ENCODE assay signal across 10 cellular contexts in the genomic region with DNA sequence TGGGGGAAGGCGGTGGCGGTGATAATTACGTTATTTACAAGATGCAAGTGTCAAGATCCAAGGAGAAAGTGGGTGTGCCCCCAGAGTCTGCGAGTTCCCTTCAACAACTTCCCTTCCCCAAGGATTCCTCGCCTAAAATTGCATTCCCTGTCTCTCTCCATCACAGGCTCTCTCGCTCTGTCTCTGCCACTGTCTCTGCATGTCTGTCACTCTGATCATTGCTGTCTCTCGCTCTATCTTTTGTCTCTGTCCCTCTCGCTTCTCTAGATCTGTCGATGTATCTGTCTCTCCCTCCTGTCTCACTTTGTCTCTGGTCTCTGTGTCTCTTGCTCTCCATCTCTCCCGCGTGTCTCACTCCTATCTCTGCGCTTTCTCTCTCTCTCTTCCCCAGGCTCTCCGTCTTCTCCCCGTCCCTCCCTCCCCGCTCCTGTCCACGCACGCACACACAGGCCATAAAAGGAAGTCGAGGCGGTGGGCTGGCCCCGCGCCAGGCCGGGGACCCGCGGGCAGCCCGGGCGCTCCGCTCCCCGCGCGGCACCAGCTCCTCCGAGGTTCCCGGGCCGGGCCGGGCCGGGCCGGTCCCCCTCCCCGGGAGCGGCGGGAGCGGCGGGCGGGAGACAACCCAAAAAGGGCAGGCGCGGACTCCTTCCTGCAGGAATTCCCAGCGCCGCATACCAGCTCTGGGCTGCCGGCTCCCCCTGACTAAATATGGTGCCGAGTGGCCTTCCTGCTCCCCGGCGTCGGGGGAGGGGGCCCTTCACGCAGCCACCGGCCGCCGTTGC. TPM values are rescaled to one million over a fixed set of nuclear protein-coding genes. Genes with fewer than 3 reads are reported as not detected.
A peak's percentile ranks its signal among the peaks of the same experiment; 100 is the strongest.
DNase-seq lines count a peak whose midpoint lies in the region; TF ChIP-seq lines count a peak whose summit lies in the region.
"Had no signal": no experiment of that assay in that cellular context is flagged by ENCODE, and none has a peak within 500 bp of the region (broad histone marks: within the 10 kb centered on the region; RNA-seq: fewer than 3 reads in every experiment).

No MANE protein-coding gene starts in this region.

- peaks cover 0 to 3% of the 10 kb centered on the region in 2 donors for H3K4me1 ChIP-seq in ascending aorta
- H3K4me1 ChIP-seq in iPS-15b (ENCODE audit: control insufficient read depth, insufficient read depth, low read length), result peaks cover 2% of the 10 kb centered on the region
- H3K4me1 ChIP-seq in spleen, result peaks cover 5 to 37% (median 23%) of the 10 kb centered on the region in 6 donors

- no peak overlapping the region for H3K27ac Mint-ChIP-seq in activated naive CD4-positive, alpha-beta T cell treated with anti-CD3 and anti-CD28 coated beads, Interleukin-2, amount 10 ng/mL, durations not matched to agents 7 days and 5 days

- H3K9me3 ChIP-seq in ascending aorta, result no peaks in the 10 kb centered on the region
- H3K9me3 ChIP-seq in iPS-15b (ENCODE audit: control insufficient read depth, insufficient read depth, low read length), result no peaks in the 10 kb centered on the region
- no peaks in the 10 kb centered on the region for H3K9me3 ChIP-seq in spleen

- DNase-seq in DMS 273 (lab: John Stamatoyannopoulos, UW; ENCODE audit: unreplicated experiment) (peak; percentile 41), DMS 273 treated with DMSO at 0.1 percent for 48 hours (lab: John Stamatoyannopoulos, UW) (no peak), ascending aorta (ENCODE audit: low spot score in 2 of 2) (peak; percentile 25 to 86), spleen (no peak), NCI-H187 (lab: John Stamatoyannopoulos, UW) (no peak), germinal center (ENCODE audit: low spot score) (no peak)
- no peak for DNase-seq in activated naive CD4-positive, alpha-beta T cell treated with anti-CD3 and anti-CD28 coated beads, Interleukin-2, amount 10 ng/mL, durations not matched to agents 7 days and 5 days

- H3K27me3 Mint-ChIP-seq in activated naive CD4-positive, alpha-beta T cell treated with anti-CD3 and anti-CD28 coated beads, Interleukin-2, amount 10 ng/mL, durations not matched to agents 7 days and 5 days, result peaks cover 63% of the 10 kb centered on the region

- H3K36me3 ChIP-seq in ascending aorta (no peaks in the 10 kb centered on the region), iPS-15b (ENCODE audit: control insufficient read depth, insufficient read depth, low read length) (no peaks in the 10 kb centered on the region), spleen (no peaks in the 10 kb centered on the region)

- H3K4me3 Mint-ChIP-seq in activated naive CD4-positive, alpha-beta T cell treated with anti-CD3 and anti-CD28 coated beads, Interleukin-2, amount 10 ng/mL, durations not matched to agents 7 days and 5 days, result no peak overlapping the region

- peak in 1 of 3 experiments; percentile 1 for TF ChIP-seq CTCF in ascending aorta (IDR thresholded peaks at IDR 0.05)
- TF ChIP-seq CTCF in spleen (IDR thresholded peaks at IDR 0.05 in 8 of 11, conservative IDR thresholded peaks at IDR 0.05 in 3 of 11), result no peak

- H3K4me3 ChIP-seq in ascending aorta, result peak overlapping the region; percentile 71 to 92
- peak overlapping the region; percentile 69 for H3K4me3 ChIP-seq in iPS-15b (ENCODE audit: low read depth, low read length)
- peak overlapping the region in 7 of 8 donors; percentile 28 to 65 (median 36) for H3K4me3 ChIP-seq in spleen

- 1 to 3% (median 2%) methylated on average over 32 to 55 of the region's 55 CpGs for WGBS in spleen, 5 donors

- peak overlapping the region; percentile 88 to 92 for H3K27ac ChIP-seq in ascending aorta
- peak overlapping the region in 7 of 8 donors; percentile 29 to 70 (median 59) for H3K27ac ChIP-seq in spleen
- H3K27ac ChIP-seq: 22Rv1 had no signal

- no peak for TF ChIP-seq POLR2A in spleen (IDR thresholded peaks at IDR 0.05)

- H3K36me3 Mint-ChIP-seq in activated naive CD4-positive, alpha-beta T cell treated with anti-CD3 and anti-CD28 coated beads, Interleukin-2, amount 10 ng/mL, durations not matched to agents 7 days and 5 days, result no peaks in the 10 kb centered on the region

- H3K9ac ChIP-seq in iPS-15b (ENCODE audit: low read depth, low read length), result no peak overlapping the region

- H3K9me3 Mint-ChIP-seq in activated naive CD4-positive, alpha-beta T cell treated with anti-CD3 and anti-CD28 coated beads, Interleukin-2, amount 10 ng/mL, durations not matched to agents 7 days and 5 days, result no peaks in the 10 kb centered on the region

- peaks cover 8% of the 10 kb centered on the region for H3K4me1 Mint-ChIP-seq in activated naive CD4-positive, alpha-beta T cell treated with anti-CD3 and anti-CD28 coated beads, Interleukin-2, amount 10 ng/mL, durations not matched to agents 7 days and 5 days

- H3K27me3 ChIP-seq in ascending aorta (no peaks in the 10 kb centered on the region), iPS-15b (ENCODE audit: control insufficient read depth, insufficient read depth, low read length) (peaks cover 44% of the 10 kb centered on the region), spleen (replicated peaks in 1 of 7) (peaks cover 3 to 52% (median 24%) of the 10 kb centered on the region in 7 donors)

- CTCF ChIA-PET in activated naive CD4-positive, alpha-beta T cell treated with anti-CD3 and anti-CD28 coated beads, Interleukin-2, amount 10 ng/mL, durations not matched to agents 7 days and 5 days (lab: Charles Lee), result no interaction called here

- intact Hi-C loops in ascending aorta (cut with DNase I) (loop anchor here (1.0 to 5.0 kb wide), 4 partner anchors 36 to 212 kb away; no protein-coding TSS in a partner anchor), spleen (cut with DNase I; ENCODE audit: low total_unique reads) (no loop called here)

RNA-seq across cellular contexts. Expression of a gene that starts 1.1 kb away (rescaled TPM):
- total RNA-seq in ascending aorta (694 TPM), spleen (100 to 1,000 TPM in 6 of 7 donors, 10 to 100 TPM in 1; 59.0 to 135 (median 114) TPM)
- 10 to 100 TPM in 2 of 3 donors, 1 to 10 TPM in 1; 9.6 to 29.9 (median 23.3) TPM for polyA plus RNA-seq in spleen
- total RNA-seq: T-helper 2 cell treated with Interferon-gamma antibody and Interleukin-4, amounts not matched to agents 100 ng/mL and 5 ng/mL, for 36 hours had no signal

RNA-seq across cellular contexts. Expression of a gene that starts 30.4 kb away (rescaled TPM):
- total RNA-seq in ascending aorta, result 7.6 TPM
- 10 to 100 TPM; 23.6 to 29.2 (median 27.1) TPM for total RNA-seq in spleen
- polyA plus RNA-seq in spleen, result 10 to 100 TPM; 14.7 to 24.7 (median 19.9) TPM

Comparison
In these comparisons a context has a peak if more than half of its experiments do, and no peak if none do; other contexts are left out.
1. DNase-seq: peak in DMS 273 (single experiment) and ascending aorta (2 of 2); none in DMS 273 treated with DMSO at 0.1 percent for 48 hours (single experiment), spleen (single experiment), NCI-H187 (0 of 2), germinal center (single experiment) and activated naive CD4-positive, alpha-beta T cell treated with anti-CD3 and anti-CD28 coated beads, Interleukin-2, amount 10 ng/mL, durations not matched to agents 7 days and 5 days (single experiment).
2. Peak in every context shown above with its lines, with median percentiles within 50 percentile points of each other: H3K4me3 ChIP-seq.